1 cellular context compared by ENCODE assay signal in the genomic region with DNA sequence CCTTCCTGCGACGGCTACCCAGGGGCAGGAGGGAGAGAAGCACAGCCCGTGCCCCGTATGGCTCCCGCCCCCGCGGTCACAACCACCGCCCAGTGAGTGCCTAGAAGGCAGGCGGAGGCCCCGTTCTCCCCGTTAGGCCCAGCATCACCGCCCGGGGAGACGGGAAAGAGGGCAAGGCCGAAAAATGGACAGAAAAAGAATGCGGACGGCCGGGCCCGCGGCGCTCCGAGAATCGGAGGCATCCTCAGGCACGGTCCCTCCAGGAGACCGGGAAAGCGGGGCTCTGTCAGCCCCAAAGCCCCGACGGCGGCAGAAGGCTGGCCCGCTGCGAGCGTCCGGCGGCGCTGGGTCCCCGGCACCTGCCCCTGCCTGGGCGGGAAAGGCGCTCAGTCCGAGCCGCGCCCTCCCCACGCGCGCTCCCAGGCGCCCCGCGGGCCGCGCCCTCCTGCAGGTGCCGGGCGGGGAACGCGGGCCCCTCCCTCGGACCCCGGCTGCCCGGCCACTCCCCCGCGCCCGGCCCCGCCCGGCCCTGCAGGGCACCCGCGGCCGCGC.
TF ChIP-seq lines count a peak whose summit lies in the region.

No MANE protein-coding gene starts in this region.

TF ChIP-seq in IMR-90, 13 proteins besides CTCF, POLR2A, EP300 and RAD21 (continued from another document):
- TF ChIP-seq CHD1 (IDR thresholded peaks at IDR 0.05; ENCODE audit: low read depth, low read length) (no peak; the same call in 1 of the 2 replicates), RCOR1 (IDR thresholded peaks at IDR 0.05; ENCODE audit: insufficient replicate concordance, low read length) (no peak), CEBPB (IDR thresholded peaks at IDR 0.05; ENCODE audit: low read depth, low read length) (no peak)
- TF ChIP-seq, protein P1, sequence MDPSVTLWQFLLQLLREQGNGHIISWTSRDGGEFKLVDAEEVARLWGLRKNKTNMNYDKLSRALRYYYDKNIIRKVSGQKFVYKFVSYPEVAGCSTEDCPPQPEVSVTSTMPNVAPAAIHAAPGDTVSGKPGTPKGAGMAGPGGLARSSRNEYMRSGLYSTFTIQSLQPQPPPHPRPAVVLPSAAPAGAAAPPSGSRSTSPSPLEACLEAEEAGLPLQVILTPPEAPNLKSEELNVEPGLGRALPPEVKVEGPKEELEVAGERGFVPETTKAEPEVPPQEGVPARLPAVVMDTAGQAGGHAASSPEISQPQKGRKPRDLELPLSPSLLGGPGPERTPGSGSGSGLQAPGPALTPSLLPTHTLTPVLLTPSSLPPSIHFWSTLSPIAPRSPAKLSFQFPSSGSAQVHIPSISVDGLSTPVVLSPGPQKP (IDR thresholded peaks at IDR 0.05; ENCODE audit: borderline replicate concordance, low read depth, low read length): no peak
